Comparison of ENCODE assay signal across 16 cellular contexts in genomic region chr20:59748555-59749292, GRCh38.
A peak's percentile ranks its signal among the peaks of the same experiment; 100 is the strongest.
DNase-seq lines count a peak whose midpoint lies in the region; ATAC-seq and TF ChIP-seq lines count a peak whose summit lies in the region.
"Had no signal": no experiment of that assay in that cellular context is flagged by ENCODE, and none has a peak within 500 bp of the region (broad histone marks: within the 10 kb centered on the region; RNA-seq: fewer than 3 reads in every experiment).

No MANE protein-coding gene starts in this region.

- 19 to 40% methylated on average over 10 to 15 of the region's 15 CpGs for WGBS in gastroesophageal sphincter (ENCODE audit: low coverage in 1 of 2), 2 donors

- TF ChIP-seq EP300 in gastroesophageal sphincter (IDR thresholded peaks at IDR 0.05), result no peak

- peaks cover 17% of the 10 kb centered on the region for H3K27me3 ChIP-seq in gastroesophageal sphincter

- peaks cover 0 to 56% (median 10%) of the 10 kb centered on the region in 3 donors for H3K4me1 ChIP-seq in gastroesophageal sphincter
- H3K4me1 ChIP-seq: SJCRH30 had no signal

- peak; percentile 97 for DNase-seq in GM04503 (ENCODE audit: low read depth)
- peak; percentile 25 for DNase-seq in astrocyte of the hippocampus (ENCODE audit: low read depth, low spot score)
- no peak for DNase-seq in substantia nigra (lab: John Stamatoyannopoulos, UW)
- DNase-seq: activated effector memory CD4-positive, alpha-beta T cell treated with Interleukin-2 at 50 U/mL for 16 hours; effector memory CD8-positive, alpha-beta T cell; GDM1; glutamatergic neuron; NCI-H2171; NK-92 treated with Interleukin-12 subunit alpha and Interleukin-12 subunit beta, amount 100 ng/mL, for 24 hours had no signal

- no peak for TF ChIP-seq CTCF in gastroesophageal sphincter (IDR thresholded peaks at IDR 0.05)

- no peak overlapping the region for H3K4me3 ChIP-seq in gastroesophageal sphincter
- H3K4me3 ChIP-seq: SJCRH30, tibial nerve had no signal

- no peak for TF ChIP-seq POLR2A in gastroesophageal sphincter (IDR thresholded peaks at IDR 0.05)

- H3K27ac ChIP-seq in gastroesophageal sphincter, result peak overlapping the region in 3 of 4 donors; percentile 53 to 64 (median 64)
- H3K27ac ChIP-seq in substantia nigra (ENCODE audit: low read depth, low read length, poor library complexity, severe bottlenecking), result peak overlapping the region; percentile 1
- H3K27ac ChIP-seq: SJCRH30, tibial nerve had no signal

- no peaks in the 10 kb centered on the region for H3K9me3 ChIP-seq in gastroesophageal sphincter
- H3K9me3 ChIP-seq: SJCRH30, tibial nerve had no signal

- ATAC-seq in gastroesophageal sphincter (peak; percentile 73), HG03139 (IDR thresholded peaks at IDR 0.05; ENCODE audit: unreplicated experiment) (no peak), esophagus mucosa (no peak), HG02798 (IDR thresholded peaks at IDR 0.05; ENCODE audit: poor library complexity, unreplicated experiment) (no peak)
- ATAC-seq in activated CD4-positive, CD25-positive, alpha-beta regulatory T cell treated with anti-CD3 and anti-CD28 coated beads, Interleukin-2, amount 50 U/mL, for 24 hours, result no peak
- ATAC-seq: effector memory CD8-positive, alpha-beta T cell had no signal

- no peaks in the 10 kb centered on the region for H3K36me3 ChIP-seq in gastroesophageal sphincter
- H3K36me3 ChIP-seq: SJCRH30, tibial nerve had no signal

Comparison
In these comparisons a context has a peak if more than half of its experiments do, and no peak if none do; other contexts are left out.
1. DNase-seq: peak in GM04503 (single experiment) and astrocyte of the hippocampus (single experiment); none in substantia nigra (0 of 49).